ENCODE assay signal across 12 cellular contexts in genomic region chr1:43822040-43822439, GRCh38.
DNase-seq lines count a peak whose midpoint lies in the region; ATAC-seq and TF ChIP-seq lines count a peak whose summit lies in the region.
"Had no signal": no experiment of that assay in that cellular context is flagged by ENCODE, and none has a peak within 500 bp of the region (broad histone marks: within the 10 kb centered on the region; RNA-seq: fewer than 3 reads in every experiment).

No MANE protein-coding gene starts in this region.

- no peak overlapping the region for H3K27ac Mint-ChIP-seq in progenitor cell of endocrine pancreas
- H3K27ac Mint-ChIP-seq: activated naive CD8-positive, alpha-beta T cell; T-helper 2 cell treated with Interferon-gamma antibody and Interleukin-4, amounts not matched to agents 5 μg/mL and 100 μg/mL, for 36 hours had no signal

- no peak overlapping the region for H3K4me3 Mint-ChIP-seq in progenitor cell of endocrine pancreas (ENCODE audit: low read depth)
- H3K4me3 Mint-ChIP-seq: activated naive CD8-positive, alpha-beta T cell; T-helper 2 cell treated with Interferon-gamma antibody and Interleukin-4, amounts not matched to agents 5 μg/mL and 100 μg/mL, for 36 hours had no signal

- H3K9me3 ChIP-seq in skeletal muscle satellite cell (replicated peaks; ENCODE audit: low read length), result no peaks in the 10 kb centered on the region

- H3K27me3 ChIP-seq in skeletal muscle satellite cell (ENCODE audit: control insufficient read depth, insufficient read depth, low read length), result no peaks in the 10 kb centered on the region

- ATAC-seq in HG03280 (IDR thresholded peaks at IDR 0.05; ENCODE audit: unreplicated experiment), result no peak

- H3K9me3 Mint-ChIP-seq in progenitor cell of endocrine pancreas (ENCODE audit: low read depth), result peaks cover 16% of the 10 kb centered on the region

- peaks cover 13% of the 10 kb centered on the region for H3K4me1 ChIP-seq in skeletal muscle satellite cell (ENCODE audit: control insufficient read depth, insufficient read depth, low read length)

- no peaks in the 10 kb centered on the region for H3K27me3 Mint-ChIP-seq in progenitor cell of endocrine pancreas
- H3K27me3 Mint-ChIP-seq: activated naive CD8-positive, alpha-beta T cell had no signal

- peaks cover 15% of the 10 kb centered on the region for H3K36me3 Mint-ChIP-seq in progenitor cell of endocrine pancreas (ENCODE audit: insufficient read depth)

- peak overlapping the region; percentile 48 for H3K4me2 ChIP-seq in skeletal muscle satellite cell (ENCODE audit: low read length)

- peak; percentile 89 for DNase-seq in HCEC 1CT
- peak; percentile 53 for DNase-seq in T1000 (lab: John Stamatoyannopoulos, UW)
- peak; percentile 44 for DNase-seq in foreskin melanocyte
- DNase-seq in NCI-H345 treated with DMSO at 0.1 percent for 48 hours (lab: John Stamatoyannopoulos, UW; ENCODE audit: unreplicated experiment), result no peak
- DNase-seq in progenitor cell of endocrine pancreas (ENCODE audit: low spot score, unreplicated experiment), result no peak
- DNase-seq in NCI-H2196 treated with DMSO at 0.1 percent for 48 hours (lab: John Stamatoyannopoulos, UW; ENCODE audit: unreplicated experiment), result no peak
- DNase-seq: NCI-H1417; stimulated activated CD4-positive, alpha-beta T cell treated with anti-CD3 and anti-CD28 coated beads, Interleukin-4, amount 100 ng/mL, for 24 hours had no signal

- no peak overlapping the region for H3K9ac ChIP-seq in skeletal muscle satellite cell (ENCODE audit: low read depth, low read length)

- no peak overlapping the region for H3K4me3 ChIP-seq in skeletal muscle satellite cell (ENCODE audit: low read length)

- peaks cover 6% of the 10 kb centered on the region for H3K36me3 ChIP-seq in skeletal muscle satellite cell (ENCODE audit: insufficient read depth, low read length)

- no peak for TF ChIP-seq CTCF in progenitor cell of endocrine pancreas (IDR thresholded peaks at IDR 0.05; ENCODE audit: unreplicated experiment)

- no peaks in the 10 kb centered on the region for H3K4me1 Mint-ChIP-seq in progenitor cell of endocrine pancreas (ENCODE audit: low read depth)

Comparison
In these comparisons a context has a peak if more than half of its experiments do, and no peak if none do; other contexts are left out.
1. DNase-seq: peak in HCEC 1CT (single experiment), T1000 (single experiment) and foreskin melanocyte (single experiment); none in NCI-H345 treated with DMSO at 0.1 percent for 48 hours (single experiment), progenitor cell of endocrine pancreas (single experiment) and NCI-H2196 treated with DMSO at 0.1 percent for 48 hours (single experiment).